ENCODE assay signal across 8 cellular contexts in genomic region chr19:7393934-7394508, GRCh38. TPM values are rescaled to one million over a fixed set of nuclear protein-coding genes. Genes with fewer than 3 reads are reported as not detected.
DNase-seq lines count a peak whose midpoint lies in the region; ATAC-seq and TF ChIP-seq lines count a peak whose summit lies in the region.

No MANE protein-coding gene starts in this region.

- no peak for ATAC-seq in activated naive CD8-positive, alpha-beta T cell treated with anti-CD3 and anti-CD28 coated beads, Interleukin-2, amount 50 U/mL, for 24 hours
- no peak for ATAC-seq in GM18502 (IDR thresholded peaks at IDR 0.05; ENCODE audit: poor library complexity, unreplicated experiment)

- no peaks in the 10 kb centered on the region for H3K36me3 ChIP-seq in kidney epithelial cell (ENCODE audit: control insufficient read depth, insufficient read depth, low read length)
- no peaks in the 10 kb centered on the region for H3K36me3 ChIP-seq in suprapubic skin

- no peaks in the 10 kb centered on the region for H3K9me3 ChIP-seq in suprapubic skin

- H3K4me1 ChIP-seq in suprapubic skin, result peaks cover 27% of the 10 kb centered on the region

- TF ChIP-seq CTCF in kidney epithelial cell (IDR thresholded peaks at IDR 0.05; ENCODE audit: insufficient read depth, low read length, poor library complexity, severe bottlenecking) (no peak), suprapubic skin (IDR thresholded peaks at IDR 0.05) (no peak)

- TF ChIP-seq EP300 in suprapubic skin (IDR thresholded peaks at IDR 0.05), result no peak

- no peaks in the 10 kb centered on the region for H3K9me3 Mint-ChIP-seq in T-helper 1 cell treated with Interleukin-12 subunit alpha and Interleukin-12 subunit beta and Interleukin-4 antibody, amounts not matched to agents 30 μg/mL and 1 μg/mL, for 36 hours
- no peaks in the 10 kb centered on the region for H3K9me3 Mint-ChIP-seq in activated naive CD8-positive, alpha-beta T cell treated with anti-CD3 and anti-CD28 coated beads, Interleukin-2, amount 50 U/mL, for 24 hours

- no peaks in the 10 kb centered on the region for H3K27me3 Mint-ChIP-seq in T-helper 1 cell treated with Interleukin-12 subunit alpha and Interleukin-12 subunit beta and Interleukin-4 antibody, amounts not matched to agents 30 μg/mL and 1 μg/mL, for 36 hours (ENCODE audit: low read depth)
- H3K27me3 Mint-ChIP-seq in activated naive CD8-positive, alpha-beta T cell treated with anti-CD3 and anti-CD28 coated beads, Interleukin-2, amount 50 U/mL, for 24 hours, result no peaks in the 10 kb centered on the region

- peaks cover 16% of the 10 kb centered on the region for H3K4me1 Mint-ChIP-seq in T-helper 1 cell treated with Interleukin-12 subunit alpha and Interleukin-12 subunit beta and Interleukin-4 antibody, amounts not matched to agents 30 μg/mL and 1 μg/mL, for 36 hours (ENCODE audit: low read depth)
- H3K4me1 Mint-ChIP-seq in activated naive CD8-positive, alpha-beta T cell treated with anti-CD3 and anti-CD28 coated beads, Interleukin-2, amount 50 U/mL, for 24 hours, result peaks cover 39% of the 10 kb centered on the region

- H3K36me3 Mint-ChIP-seq in T-helper 1 cell treated with Interleukin-12 subunit alpha and Interleukin-12 subunit beta and Interleukin-4 antibody, amounts not matched to agents 30 μg/mL and 1 μg/mL, for 36 hours (ENCODE audit: low read depth), result peaks cover 9% of the 10 kb centered on the region
- peaks cover 9% of the 10 kb centered on the region for H3K36me3 Mint-ChIP-seq in activated naive CD8-positive, alpha-beta T cell treated with anti-CD3 and anti-CD28 coated beads, Interleukin-2, amount 50 U/mL, for 24 hours (ENCODE audit: low read depth)

- WGBS in suprapubic skin, result 28% methylated on average over 5 of the region's 6 CpGs

- DNase-seq in T-helper 1 cell, result no peak
- no peak for DNase-seq in activated naive CD8-positive, alpha-beta T cell treated with anti-CD3 and anti-CD28 coated beads, Interleukin-2, amount 50 U/mL, for 24 hours
- no peak for DNase-seq in kidney epithelial cell (ENCODE audit: low read depth)
- no peak for DNase-seq in suprapubic skin (ENCODE audit: low spot score in 2 of 2)
- no peak for DNase-seq in NCI-H69 (lab: John Stamatoyannopoulos, UW)
- DNase-seq in midbrain (lab: John Stamatoyannopoulos, UW), result no peak

- H3K27me3 ChIP-seq in kidney epithelial cell (ENCODE audit: control insufficient read depth, insufficient read depth, low read length) (no peaks in the 10 kb centered on the region), suprapubic skin (no peaks in the 10 kb centered on the region)

- no peak overlapping the region for H3K27ac Mint-ChIP-seq in T-helper 1 cell treated with Interleukin-12 subunit alpha and Interleukin-12 subunit beta and Interleukin-4 antibody, amounts not matched to agents 30 μg/mL and 1 μg/mL, for 36 hours
- peak overlapping the region; percentile 82 for H3K27ac Mint-ChIP-seq in activated naive CD8-positive, alpha-beta T cell treated with anti-CD3 and anti-CD28 coated beads, Interleukin-2, amount 50 U/mL, for 24 hours

- H3K27ac ChIP-seq in suprapubic skin, result no peak overlapping the region

- TF ChIP-seq POLR2A in suprapubic skin (IDR thresholded peaks at IDR 0.05), result no peak

- H3K4me3 ChIP-seq in kidney epithelial cell (ENCODE audit: low read depth, low read length) (peak overlapping the region; percentile 84), suprapubic skin (peak overlapping the region; percentile 88)

- peak overlapping the region; percentile 89 for H3K4me3 Mint-ChIP-seq in T-helper 1 cell treated with Interleukin-12 subunit alpha and Interleukin-12 subunit beta and Interleukin-4 antibody, amounts not matched to agents 30 μg/mL and 1 μg/mL, for 36 hours
- H3K4me3 Mint-ChIP-seq in activated naive CD8-positive, alpha-beta T cell treated with anti-CD3 and anti-CD28 coated beads, Interleukin-2, amount 50 U/mL, for 24 hours, result peak overlapping the region; percentile 86

RNA-seq across cellular contexts. Expression of gene ARHGEF18, which starts 45.3 kb away (rescaled TPM):
- 123 and 139 TPM in 2 replicates for total RNA-seq in kidney epithelial cell
- total RNA-seq in suprapubic skin, result 10 to 100 TPM; 24.2 to 43.5 (median 31.2) TPM
